2 cellular contexts compared by ENCODE assay signal in genomic region chr5:86152988-86153560, GRCh38.
TF ChIP-seq lines count a peak whose summit lies in the region.

No MANE protein-coding gene starts in this region.

TF ChIP-seq in HepG2, 621 proteins besides CTCF, POLR2A, EP300 and RAD21 (continued from another document):
- no peak for TF ChIP-seq MIER2 (CRISPR knock-in tag; IDR thresholded peaks at IDR 0.05)
- TF ChIP-seq NCOR1 (IDR thresholded peaks at IDR 0.05; ENCODE audit: borderline replicate concordance, low read length), result no peak
- no peak for TF ChIP-seq SOX6 (IDR thresholded peaks at IDR 0.05)
- no peak for TF ChIP-seq SOX6 (CRISPR knock-in tag; IDR thresholded peaks at IDR 0.05)
- TF ChIP-seq ZNF468 (CRISPR knock-in tag; IDR thresholded peaks at IDR 0.05), result no peak
- no peak for TF ChIP-seq ZBTB49 (CRISPR knock-in tag; IDR thresholded peaks at IDR 0.05; ENCODE audit: borderline replicate concordance)

TF ChIP-seq in WTC11, 78 proteins besides CTCF, POLR2A, EP300 and RAD21 (continued from another document):
- TF ChIP-seq AFF4 (CRISPR knock-in tag; IDR thresholded peaks at IDR 0.05; ENCODE audit: borderline replicate concordance) (no peak), RORB (CRISPR knock-in tag; IDR thresholded peaks at IDR 0.05) (no peak), SP1 (CRISPR knock-in tag; conservative IDR thresholded peaks at IDR 0.05) (no peak), HMGA2 (CRISPR knock-in tag; IDR thresholded peaks at IDR 0.05) (no peak), GRHL2 (CRISPR knock-in tag; IDR thresholded peaks at IDR 0.05; ENCODE audit: insufficient replicate concordance, severe bottlenecking) (no peak), CREM (CRISPR knock-in tag; IDR thresholded peaks at IDR 0.05) (no peak), JUN (CRISPR knock-in tag; IDR thresholded peaks at IDR 0.05) (no peak), ZNF532 (CRISPR knock-in tag; IDR thresholded peaks at IDR 0.05; ENCODE audit: borderline replicate concordance) (no peak)
